Comparison of ENCODE assay signal across 21 cellular contexts in genomic region chr7:151775547-151776443, GRCh38.
DNase-seq lines count a peak whose midpoint lies in the region; ATAC-seq and TF ChIP-seq lines count a peak whose summit lies in the region.
"Had no signal": no experiment of that assay in that cellular context is flagged by ENCODE, and none has a peak within 500 bp of the region (broad histone marks: within the 10 kb centered on the region; RNA-seq: fewer than 3 reads in every experiment).

No MANE protein-coding gene starts in this region.

- H3K4ac ChIP-seq in mesendoderm (ENCODE audit: low read depth, low read length): no peak overlapping the region

- no peaks in the 10 kb centered on the region for H3K4me1 ChIP-seq in mesendoderm (ENCODE audit: control insufficient read depth, low read depth, low read length)
- no peaks in the 10 kb centered on the region for H3K4me1 ChIP-seq in upper lobe of right lung
- H3K4me1 ChIP-seq: HAP-1 had no signal

- H3K9me3 ChIP-seq in upper lobe of right lung: no peaks in the 10 kb centered on the region

- H4K5ac ChIP-seq in mesendoderm (ENCODE audit: low read length): no peak overlapping the region

- no peak overlapping the region for H3K4me2 ChIP-seq in mesendoderm (ENCODE audit: low read length)

- H3K4me3 Mint-ChIP-seq in activated T-cell treated with anti-CD3 and anti-CD28 coated beads, Interleukin-2, amount 50 U/mL, for 24 hours: no peak overlapping the region
- no peak overlapping the region for H3K4me3 Mint-ChIP-seq in activated T-cell treated with anti-CD3 and anti-CD28 coated beads, Interleukin-2, amount 50 U/mL, for 72 hours
- no peak overlapping the region for H3K4me3 Mint-ChIP-seq in chondrocyte (ENCODE audit: unreplicated experiment)
- H3K4me3 Mint-ChIP-seq: CD8-positive, alpha-beta memory T cell; IgD-negative memory B cell had no signal

- H3K27me3 ChIP-seq in mesendoderm (ENCODE audit: insufficient read depth, low read length, poor library complexity) (no peaks in the 10 kb centered on the region), upper lobe of right lung (no peaks in the 10 kb centered on the region)
- H3K27me3 ChIP-seq: SJCRH30 had no signal

- peaks cover 9% of the 10 kb centered on the region for H3K36me3 Mint-ChIP-seq in activated T-cell treated with anti-CD3 and anti-CD28 coated beads, Interleukin-2, amount 50 U/mL, for 24 hours (ENCODE audit: low read depth)
- H3K36me3 Mint-ChIP-seq in activated T-cell treated with anti-CD3 and anti-CD28 coated beads, Interleukin-2, amount 50 U/mL, for 72 hours (ENCODE audit: insufficient read depth in 2 of 2): peaks cover 0 to 1% of the 10 kb centered on the region in 2 donors
- peaks cover 3% of the 10 kb centered on the region for H3K36me3 Mint-ChIP-seq in chondrocyte (ENCODE audit: low read depth)

- peak overlapping the region; percentile 6 for H3K56ac ChIP-seq in mesendoderm (ENCODE audit: low read length)

- TF ChIP-seq CTCF in chondrocyte (IDR thresholded peaks at IDR 0.05): no peak
- TF ChIP-seq CTCF in upper lobe of right lung (IDR thresholded peaks at IDR 0.05): no peak

- no peak overlapping the region for H2BK120ac ChIP-seq in mesendoderm (ENCODE audit: low read depth, low read length)

- no peak overlapping the region for H2AK5ac ChIP-seq in mesendoderm (ENCODE audit: low read length)

- peaks cover 9% of the 10 kb centered on the region for H3K4me1 Mint-ChIP-seq in activated T-cell treated with anti-CD3 and anti-CD28 coated beads, Interleukin-2, amount 50 U/mL, for 24 hours (ENCODE audit: low read depth)
- H3K4me1 Mint-ChIP-seq in activated T-cell treated with anti-CD3 and anti-CD28 coated beads, Interleukin-2, amount 50 U/mL, for 72 hours (ENCODE audit: low read depth): peaks cover 7% of the 10 kb centered on the region
- no peaks in the 10 kb centered on the region for H3K4me1 Mint-ChIP-seq in chondrocyte (ENCODE audit: low read depth)

- no peak overlapping the region for H2BK5ac ChIP-seq in mesendoderm (ENCODE audit: low read length)

- H2BK15ac ChIP-seq in mesendoderm (replicated peaks; ENCODE audit: low read depth): no peak overlapping the region

- H3K27ac Mint-ChIP-seq in activated T-cell treated with anti-CD3 and anti-CD28 coated beads, Interleukin-2, amount 50 U/mL, for 24 hours: peak overlapping the region; percentile 9
- no peak overlapping the region for H3K27ac Mint-ChIP-seq in activated T-cell treated with anti-CD3 and anti-CD28 coated beads, Interleukin-2, amount 50 U/mL, for 72 hours
- H3K27ac Mint-ChIP-seq in chondrocyte (ENCODE audit: unreplicated experiment): no peak overlapping the region
- H3K27ac Mint-ChIP-seq: IgD-negative memory B cell had no signal

- H4K8ac ChIP-seq in mesendoderm (ENCODE audit: low read depth, low read length): no peak overlapping the region

- no peak for ATAC-seq in activated T-cell treated with anti-CD3 and anti-CD28 coated beads, Interleukin-2, amount 50 U/mL, for 72 hours (replicated peaks in 1 of 2)
- ATAC-seq in upper lobe of right lung (no peak), Right ventricle myocardium superior (ENCODE audit: poor library complexity) (no peak)
- ATAC-seq: PC-3 had no signal

- H3K9me3 Mint-ChIP-seq in activated T-cell treated with anti-CD3 and anti-CD28 coated beads, Interleukin-2, amount 50 U/mL, for 24 hours: no peaks in the 10 kb centered on the region
- H3K9me3 Mint-ChIP-seq in activated T-cell treated with anti-CD3 and anti-CD28 coated beads, Interleukin-2, amount 50 U/mL, for 72 hours: no peaks in the 10 kb centered on the region
- peaks cover 7% of the 10 kb centered on the region for H3K9me3 Mint-ChIP-seq in chondrocyte (ENCODE audit: low read depth)
- H3K9me3 Mint-ChIP-seq: CD8-positive, alpha-beta memory T cell; IgD-negative memory B cell had no signal

- H3K27me3 Mint-ChIP-seq in activated T-cell treated with anti-CD3 and anti-CD28 coated beads, Interleukin-2, amount 50 U/mL, for 24 hours: no peaks in the 10 kb centered on the region
- H3K27me3 Mint-ChIP-seq in activated T-cell treated with anti-CD3 and anti-CD28 coated beads, Interleukin-2, amount 50 U/mL, for 72 hours (ENCODE audit: low read depth): no peaks in the 10 kb centered on the region
- peaks cover 40% of the 10 kb centered on the region for H3K27me3 Mint-ChIP-seq in chondrocyte (ENCODE audit: low read depth)
- H3K27me3 Mint-ChIP-seq: CD8-positive, alpha-beta memory T cell; IgD-negative memory B cell had no signal

- H3K9ac ChIP-seq in mesendoderm (ENCODE audit: low read length): no peak overlapping the region

- H3K36me3 ChIP-seq in mesendoderm (ENCODE audit: control insufficient read depth, insufficient read depth, low read length): no peaks in the 10 kb centered on the region
- peaks cover 4% of the 10 kb centered on the region for H3K36me3 ChIP-seq in upper lobe of right lung
- H3K36me3 ChIP-seq: HAP-1, SJCRH30 had no signal

- H3K79me2 ChIP-seq in mesendoderm (ENCODE audit: control insufficient read depth, insufficient read depth, low read length): no peaks in the 10 kb centered on the region

- H3K27ac ChIP-seq in mesendoderm (ENCODE audit: low read depth, low read length) (no peak overlapping the region), upper lobe of right lung (no peak overlapping the region)
- H3K27ac ChIP-seq: RWPE1, SJCRH30 had no signal

- no peak for DNase-seq in activated T-cell treated with anti-CD3 and anti-CD28 coated beads, Interleukin-2, amount 50 U/mL, for 24 hours
- DNase-seq in activated T-cell treated with anti-CD3 and anti-CD28 coated beads, Interleukin-2, amount 50 U/mL, for 72 hours: no peak
- DNase-seq in chondrocyte (ENCODE audit: low spot score): peak; percentile 54
- no peak for DNase-seq in mesendoderm
- DNase-seq in upper lobe of right lung: peak; percentile 36
- DNase-seq in SW480 (ENCODE audit: low spot score): no peak
- no peak for DNase-seq in SHP77 treated with DMSO at 0.1 percent for 48 hours (lab: John Stamatoyannopoulos, UW)
- no peak for DNase-seq in Right ventricle myocardium superior
- DNase-seq: CD8-positive, alpha-beta memory T cell; DND-41; Kasumi-1; MM.1S; NCI-H1092; NCI-H1436 treated with DMSO at 0.1 percent for 48 hours; NCI-H2029 treated with DMSO at 0.1 percent for 48 hours; NCI-H526; PC-3; SJCRH30 had no signal

- intact Hi-C loops in upper lobe of right lung (cut with DNase I) (no loop called here), Right ventricle myocardium superior (cut with DNase I) (loop anchor here (10.0 kb wide), 1 partner anchor 159 kb away; no protein-coding TSS in a partner anchor)

- H3K79me1 ChIP-seq in mesendoderm (ENCODE audit: low read length): no peaks in the 10 kb centered on the region

- no peak overlapping the region for H3K23ac ChIP-seq in mesendoderm (ENCODE audit: low read length)

- H3K4me3 ChIP-seq in mesendoderm (ENCODE audit: low read length) (no peak overlapping the region), upper lobe of right lung (no peak overlapping the region)
- H3K4me3 ChIP-seq: HAP-1, SJCRH30 had no signal

- no peak overlapping the region for H3K18ac ChIP-seq in mesendoderm (ENCODE audit: low read length)

- no CpG with 5 or more reads among the region's 14 CpGs for WGBS in mesendoderm (ENCODE audit: extremely low coverage, insufficient coverage, low lambda C conversion rate)

Comparison
In these comparisons a context has a peak if more than half of its experiments do, and no peak if none do; other contexts are left out.
1. DNase-seq: peak in chondrocyte (single experiment) and upper lobe of right lung (single experiment); none in activated T-cell treated with anti-CD3 and anti-CD28 coated beads, Interleukin-2, amount 50 U/mL, for 24 hours (single experiment), activated T-cell treated with anti-CD3 and anti-CD28 coated beads, Interleukin-2, amount 50 U/mL, for 72 hours (0 of 2), mesendoderm (single experiment), SW480 (single experiment), SHP77 treated with DMSO at 0.1 percent for 48 hours (single experiment) and Right ventricle myocardium superior (single experiment).